Comparison of ENCODE assay signal across 8 cellular contexts in the genomic region with DNA sequence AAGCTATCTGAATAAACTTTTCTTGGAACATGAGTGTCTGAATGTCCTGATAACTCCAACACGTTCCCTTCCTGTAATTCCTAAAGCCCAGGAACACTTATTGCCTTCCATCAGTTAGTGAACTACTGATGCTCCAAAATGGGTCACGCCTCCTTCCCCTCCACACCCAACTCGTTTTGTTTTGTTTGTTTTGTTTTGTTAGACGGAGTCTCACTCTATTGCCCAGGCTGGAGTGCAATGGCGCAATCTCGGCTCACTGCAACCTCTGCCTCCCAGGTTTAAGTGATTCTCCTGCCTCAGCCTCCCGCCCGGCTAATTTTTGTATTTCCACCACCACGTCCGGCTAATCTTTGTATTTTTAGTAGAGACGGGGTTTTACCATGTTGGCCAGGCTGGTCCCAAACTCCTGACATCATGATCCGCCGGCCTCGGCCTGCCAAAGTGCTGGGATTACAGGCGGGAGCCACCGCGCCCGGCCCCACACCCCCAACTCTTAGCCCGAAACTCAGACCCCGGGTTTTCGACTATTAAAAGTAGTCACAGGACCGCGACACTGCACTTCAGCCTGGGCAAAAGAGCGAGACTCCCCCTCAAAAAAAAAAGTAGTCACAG. TPM values are rescaled to one million over a fixed set of nuclear protein-coding genes. Genes with fewer than 3 reads are reported as not detected.
DNase-seq lines count a peak whose midpoint lies in the region; ATAC-seq and TF ChIP-seq lines count a peak whose summit lies in the region.

No MANE protein-coding gene starts in this region.

- H3K27ac ChIP-seq in vagina = peak overlapping the region; percentile 82

- H3K4me1 Mint-ChIP-seq in activated naive CD8-positive, alpha-beta T cell treated with anti-CD3 and anti-CD28 coated beads for 36 hours = peaks cover 10% of the 10 kb centered on the region

- H3K4me1 ChIP-seq in vagina = peaks cover 27% of the 10 kb centered on the region

- TF ChIP-seq CTCF in kidney epithelial cell (IDR thresholded peaks at IDR 0.05; ENCODE audit: insufficient read depth, low read length, poor library complexity, severe bottlenecking) (no peak), vagina (IDR thresholded peaks at IDR 0.05) (no peak), GM13977 (IDR thresholded peaks at IDR 0.05; ENCODE audit: extremely low read depth, insufficient read depth, missing control alignments) (no peak)

- H3K36me3 ChIP-seq in kidney epithelial cell (ENCODE audit: control insufficient read depth, insufficient read depth, low read length) (no peaks in the 10 kb centered on the region), vagina (no peaks in the 10 kb centered on the region)

- in situ Hi-C loops in GM13977 (cut with MboI; ENCODE audit: low pct_unique_long_range_greater_than_20kb, low sequenced_read_pairs, unreplicated experiment) = no loop called here

- H3K36me3 Mint-ChIP-seq in activated naive CD8-positive, alpha-beta T cell treated with anti-CD3 and anti-CD28 coated beads for 36 hours = peaks cover 2% of the 10 kb centered on the region

- peak; percentile 9 for ATAC-seq in GM18505 (IDR thresholded peaks at IDR 0.05; ENCODE audit: unreplicated experiment)
- peak; percentile 15 for ATAC-seq in HG03064 (IDR thresholded peaks at IDR 0.05; ENCODE audit: low read depth, unreplicated experiment)

- no peak for DNase-seq in activated naive CD8-positive, alpha-beta T cell treated with anti-CD3 and anti-CD28 coated beads for 36 hours
- DNase-seq in kidney epithelial cell (ENCODE audit: low read depth) (no peak), vagina (ENCODE audit: extremely low spot score in 2 of 2) (no peak), HPDE6-E6E7 (ENCODE audit: extremely low spot score) (no peak), GM13977 (ENCODE audit: low spot score) (no peak), OCI-M1 (lab: John Stamatoyannopoulos, UW) (no peak)

- H3K4me3 Mint-ChIP-seq in activated naive CD8-positive, alpha-beta T cell treated with anti-CD3 and anti-CD28 coated beads for 36 hours = no peak overlapping the region

- TF ChIP-seq POLR2A in GM18505 (IDR thresholded peaks at IDR 0.05; ENCODE audit: borderline replicate concordance, extremely low read depth, insufficient read depth, insufficient read length) = no peak
- no peak for TF ChIP-seq POLR2A in vagina (IDR thresholded peaks at IDR 0.05)

- H3K27me3 Mint-ChIP-seq in activated naive CD8-positive, alpha-beta T cell treated with anti-CD3 and anti-CD28 coated beads for 36 hours = no peaks in the 10 kb centered on the region

- no peaks in the 10 kb centered on the region for H3K9me3 Mint-ChIP-seq in activated naive CD8-positive, alpha-beta T cell treated with anti-CD3 and anti-CD28 coated beads for 36 hours

- intact Hi-C loops in vagina (cut with DNase I) = no loop called here

- H3K27me3 ChIP-seq in kidney epithelial cell (ENCODE audit: control insufficient read depth, insufficient read depth, low read length) (no peaks in the 10 kb centered on the region), vagina (no peaks in the 10 kb centered on the region)

- H3K27ac Mint-ChIP-seq in activated naive CD8-positive, alpha-beta T cell treated with anti-CD3 and anti-CD28 coated beads for 36 hours = peak overlapping the region; percentile 70

- H3K4me3 ChIP-seq in kidney epithelial cell (ENCODE audit: low read depth, low read length) (peak overlapping the region; percentile 95), vagina (peak overlapping the region; percentile 77 to 93)

- H3K9me3 ChIP-seq in vagina = no peaks in the 10 kb centered on the region

RNA-seq across cellular contexts. Expression of gene IER3IP1, which starts 0.8 kb away (rescaled TPM):
- total RNA-seq in activated naive CD8-positive, alpha-beta T cell treated with anti-CD3 and anti-CD28 coated beads for 36 hours = 10 to 100 TPM; 15.4 to 15.6 TPM
- total RNA-seq in kidney epithelial cell (13.6 and 16.2 TPM in 2 replicates), vagina (6.4 TPM)

RNA-seq across cellular contexts. Expression of gene HDHD2, which starts 25.1 kb away (rescaled TPM):
- total RNA-seq in activated naive CD8-positive, alpha-beta T cell treated with anti-CD3 and anti-CD28 coated beads for 36 hours = 10 to 100 TPM; 23.0 to 25.9 TPM
- total RNA-seq in kidney epithelial cell (15.5 and 21.4 TPM in 2 replicates), vagina (17.2 TPM)
